In genomic region chr17:67675481-67675880, GRCh38 we compare ENCODE assay signal across 21 cellular contexts.
"Had no signal": no experiment of that assay in that cellular context is flagged by ENCODE, and none has a peak within 500 bp of the region (broad histone marks: within the 10 kb centered on the region; RNA-seq: fewer than 3 reads in every experiment).

No MANE protein-coding gene starts in this region.

- H3K27ac ChIP-seq: foreskin keratinocyte, tibial artery had no signal

- H3K9me3 ChIP-seq: tibial artery had no signal

- DNase-seq: activated CD4-positive, alpha-beta T cell treated with anti-CD3 and anti-CD28 coated beads for 4 hours; activated CD4-positive, alpha-beta T cell treated with anti-CD3 and anti-CD28 coated beads, Interleukin-2, amount 50 U/mL, for 48 hours; activated CD4-positive, CD25-positive, alpha-beta regulatory T cell; activated CD8-positive, alpha-beta memory T cell treated with anti-CD3 and anti-CD28 coated beads, Interleukin-2, amount 50 U/mL, for 48 hours; activated effector memory CD4-positive, alpha-beta T cell treated with anti-CD3 and anti-CD28 coated beads, Interleukin-2, amount 50 U/mL, for 16 hours; activated naive CD4-positive, alpha-beta T cell treated with anti-CD3 and anti-CD28 coated beads, Interleukin-2, amount 50 U/mL, for 16 hours; activated T-cell treated with anti-CD3 and anti-CD28 coated beads, Interleukin-2, amount 50 U/mL, for 72 hours; aorta; caudate nucleus; effector CD8-positive, alpha-beta T cell; erythroblast; foreskin keratinocyte; naive B cell; nucleus accumbens; small intestine; stimulated activated CD4-positive, alpha-beta T cell treated with anti-CD3 and anti-CD28 coated beads, Interleukin-2, amount 100 ng/mL, for 24 hours; stimulated activated naive CD8-positive, alpha-beta T cell treated with anti-CD3 and anti-CD28 coated beads, Interleukin-15, amount 100 ng/mL, for 72 hours; tibial artery had no signal

- H3K4me3 ChIP-seq: lung, tibial artery had no signal

- H3K4me1 ChIP-seq: foreskin keratinocyte had no signal

- H3K27me3 ChIP-seq: foreskin keratinocyte, tibial artery had no signal

- H3K36me3 ChIP-seq: tibial artery had no signal

- ATAC-seq: activated T-cell treated with anti-CD3 and anti-CD28 coated beads, Interleukin-2, amount 50 U/mL, for 72 hours; foreskin keratinocyte; sciatic nerve; stimulated activated effector memory CD8-positive, alpha-beta T cell treated with anti-CD3 and anti-CD28 coated beads, Interleukin-12 subunit alpha, Interleukin-12 subunit beta, amount 100 ng/mL, for 72 hours; stimulated activated naive CD8-positive, alpha-beta T cell treated with anti-CD3 and anti-CD28 coated beads, Interleukin-15, amount 100 ng/mL, for 72 hours had no signal
